25 cellular contexts compared by ENCODE assay signal in the genomic region with DNA sequence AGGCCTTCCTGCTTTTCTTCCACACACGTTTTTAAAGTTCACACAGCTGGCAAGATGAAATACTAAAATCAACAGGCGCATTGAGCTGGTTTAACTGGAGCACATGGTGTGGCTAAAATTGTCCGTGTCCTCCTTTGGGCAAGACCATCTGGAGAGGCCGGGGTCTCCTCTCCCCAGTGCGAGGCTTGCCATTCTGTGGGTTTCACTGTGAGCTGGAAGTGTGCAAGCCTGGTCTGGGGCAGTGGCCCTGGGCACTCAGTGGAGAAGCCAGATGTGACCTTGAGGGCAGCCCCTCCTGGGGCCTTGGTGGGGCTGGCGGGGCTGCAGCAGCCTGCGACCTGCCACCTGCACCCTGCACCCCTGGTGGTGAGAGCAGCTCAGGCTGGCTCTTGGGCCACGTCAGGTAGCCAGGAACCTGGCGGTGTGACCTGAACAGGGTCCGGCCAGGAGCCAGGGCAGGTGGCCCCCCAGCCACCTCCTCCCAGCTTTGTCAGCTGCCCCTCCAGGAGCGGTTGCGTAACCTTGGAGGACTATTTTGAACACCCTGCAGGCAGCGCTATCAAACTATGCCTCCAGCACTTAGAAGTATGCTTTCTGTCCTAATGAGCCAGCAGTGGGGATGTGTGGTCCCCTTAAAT. TPM values are rescaled to one million over a fixed set of nuclear protein-coding genes. Genes with fewer than 3 reads are reported as not detected.
DNase-seq lines count a peak whose midpoint lies in the region; ATAC-seq, FAIRE-seq and TF ChIP-seq lines count a peak whose summit lies in the region.
"Had no signal": no experiment of that assay in that cellular context is flagged by ENCODE, and none has a peak within 500 bp of the region (broad histone marks: within the 10 kb centered on the region; RNA-seq: fewer than 3 reads in every experiment).

No MANE protein-coding gene starts in this region.

- no peak overlapping the region for H3K27ac ChIP-seq in K562 (ENCODE audit: extremely low read depth, low read depth, low read length)
- H3K27ac ChIP-seq: left ventricle myocardium inferior had no signal

- intact Hi-C loops in K562 (cut with micrococcal nuclease), result no loop called here

- in situ Hi-C loops in K562 (cut with MboI), result no loop called here

- H3K36me3 ChIP-seq in K562 (ENCODE audit: control insufficient read depth, insufficient read depth, low read length), result no peaks in the 10 kb centered on the region

- no peak overlapping the region for H3K4me3 Mint-ChIP-seq in activated T-cell treated with anti-CD3 and anti-CD28 coated beads, Interleukin-2, amount 50 U/mL, for 24 hours
- H3K4me3 Mint-ChIP-seq in activated T-cell treated with anti-CD3 and anti-CD28 coated beads, Interleukin-2, amount 50 U/mL, for 4 hours, result no peak overlapping the region
- H3K4me3 Mint-ChIP-seq in neural crest cell, result no peak overlapping the region
- H3K4me3 Mint-ChIP-seq: activated CD8-positive, alpha-beta T cell treated with anti-CD3 and anti-CD28 coated beads, Interleukin-2, amount 10 ng/mL, durations not matched to agents 7 days and 5 days had no signal

- H2AFZ ChIP-seq in K562 (ENCODE audit: low read depth, low read length), result no peak overlapping the region

- H3K9me3 Mint-ChIP-seq in activated T-cell treated with anti-CD3 and anti-CD28 coated beads, Interleukin-2, amount 50 U/mL, for 24 hours, result no peaks in the 10 kb centered on the region
- H3K9me3 Mint-ChIP-seq in activated T-cell treated with anti-CD3 and anti-CD28 coated beads, Interleukin-2, amount 50 U/mL, for 4 hours, result no peaks in the 10 kb centered on the region
- H3K9me3 Mint-ChIP-seq in neural crest cell, result no peaks in the 10 kb centered on the region
- H3K9me3 Mint-ChIP-seq: activated T-helper 2 cell treated with anti-CD3 and anti-CD28 coated beads, Interferon-gamma antibody, Interleukin-2, Interleukin-4, amounts not matched to agents 10 μg/mL and 5 μg/mL and 100 μg/mL, durations not matched to agents 14 hours and 24 hours and 36 hours had no signal

- no peaks in the 10 kb centered on the region for H3K9me1 ChIP-seq in K562 (ENCODE audit: control insufficient read depth, insufficient read depth, low read length)

- no peak for TF ChIP-seq POLR2A in K562 (conservative IDR thresholded peaks at IDR 0.05)

- H3K4me3 ChIP-seq in K562, result no peak overlapping the region
- H3K4me3 ChIP-seq: left ventricle myocardium inferior had no signal

- CTCF ChIA-PET in K562 (lab: Yijun Ruan, JAX; ENCODE audit: low intra/inter-chr PET ratio), result no interaction called here

- WGBS in K562 (ENCODE audit: insufficient coverage, low coverage, missing lambda C conversion rate), result 16% methylated on average over 13 of the region's 13 CpGs

- no peak for TF ChIP-seq RAD21 in K562 (CRISPR knock-in tag; conservative IDR thresholded peaks at IDR 0.05 in 1 of 2, IDR thresholded peaks at IDR 0.05 in 1 of 2)

- FAIRE-seq in K562 (lab: Jason Lieb, UNC), result no peak

- no peak for TF ChIP-seq EP300 in K562 (IDR thresholded peaks at IDR 0.05; ENCODE audit: low read length)

- peaks cover 24 to 90% of the 10 kb centered on the region in 2 experiments for H3K27me3 ChIP-seq in K562 (ENCODE audit: control insufficient read depth in 2 of 2, insufficient read depth in 2 of 2, low read length in 2 of 2)

- POLR2A ChIA-PET in K562 (lab: Yijun Ruan, JAX), result interaction anchor here (0.5 to 1.7 kb wide), 5 partner anchors 11 to 1102 kb away, joined by 3 to 5 read pairs (median 3); partner anchors contain the start of gene NDUFV3

- H3K4me2 ChIP-seq in K562 (ENCODE audit: insufficient read depth, low read length), result no peak overlapping the region

- TF ChIP-seq CTCF in K562 (IDR thresholded peaks at IDR 0.05 in 2 of 3, conservative IDR thresholded peaks at IDR 0.05 in 1 of 3; ENCODE audit: insufficient read depth in 2 of 3, low read depth in 1 of 3, low read length in 3 of 3) (no peak), neural crest cell (conservative IDR thresholded peaks at IDR 0.05) (no peak)

- peaks cover 11 to 37% of the 10 kb centered on the region in 2 experiments; a peak in 4 of 5 replicates for H3K4me1 ChIP-seq in K562 (replicated peaks in 1 of 2; ENCODE audit: control insufficient read depth in 2 of 2, insufficient read depth in 2 of 2, low read length in 2 of 2)
- H3K4me1 ChIP-seq: left ventricle myocardium inferior had no signal

- ATAC-seq in activated T-cell treated with anti-CD3 and anti-CD28 coated beads, Interleukin-2, amount 50 U/mL, for 4 hours, result no peak
- ATAC-seq in K562 (no peak), HG02852 (IDR thresholded peaks at IDR 0.05; ENCODE audit: unreplicated experiment) (no peak)
- ATAC-seq: activated CD8-positive, alpha-beta T cell treated with anti-CD3 and anti-CD28 coated beads, Interleukin-2, amount 10 ng/mL, durations not matched to agents 7 days and 5 days; right cardiac atrium had no signal

- H3K4me1 Mint-ChIP-seq in activated T-cell treated with anti-CD3 and anti-CD28 coated beads, Interleukin-2, amount 50 U/mL, for 24 hours (ENCODE audit: low read depth), result no peaks in the 10 kb centered on the region
- H3K4me1 Mint-ChIP-seq in activated T-cell treated with anti-CD3 and anti-CD28 coated beads, Interleukin-2, amount 50 U/mL, for 4 hours (ENCODE audit: low read depth), result no peaks in the 10 kb centered on the region
- peaks cover 12% of the 10 kb centered on the region for H3K4me1 Mint-ChIP-seq in neural crest cell

- no peak overlapping the region; a peak in 1 of 4 replicates for H3K9ac ChIP-seq in K562 (ENCODE audit: insufficient read depth in 1 of 2, low read depth in 2 of 2, low read length in 2 of 2)

- H3K36me3 Mint-ChIP-seq in activated T-cell treated with anti-CD3 and anti-CD28 coated beads, Interleukin-2, amount 50 U/mL, for 24 hours (ENCODE audit: low read depth), result peaks cover 88% of the 10 kb centered on the region
- H3K36me3 Mint-ChIP-seq in activated T-cell treated with anti-CD3 and anti-CD28 coated beads, Interleukin-2, amount 50 U/mL, for 4 hours (ENCODE audit: insufficient read depth), result peaks cover 34% of the 10 kb centered on the region
- no peaks in the 10 kb centered on the region for H3K36me3 Mint-ChIP-seq in neural crest cell (ENCODE audit: low read depth)

- H3K27me3 Mint-ChIP-seq in activated T-cell treated with anti-CD3 and anti-CD28 coated beads, Interleukin-2, amount 50 U/mL, for 24 hours, result no peaks in the 10 kb centered on the region
- no peaks in the 10 kb centered on the region for H3K27me3 Mint-ChIP-seq in activated T-cell treated with anti-CD3 and anti-CD28 coated beads, Interleukin-2, amount 50 U/mL, for 4 hours (ENCODE audit: low read depth)
- H3K27me3 Mint-ChIP-seq in neural crest cell (ENCODE audit: low read depth), result no peaks in the 10 kb centered on the region

- no peaks in the 10 kb centered on the region for H3K79me2 ChIP-seq in K562 (ENCODE audit: control insufficient read depth, insufficient read depth, low read length)

- no TSS peak for BruUV-seq in K562 (replicated peaks; lab: Mats Ljungman, UMichigan)

- H4K20me1 ChIP-seq in K562 (replicated peaks; ENCODE audit: control insufficient read depth, insufficient read depth, low read length), result no peaks in the 10 kb centered on the region

- no peak overlapping the region for H3K27ac Mint-ChIP-seq in activated T-cell treated with anti-CD3 and anti-CD28 coated beads, Interleukin-2, amount 50 U/mL, for 24 hours
- H3K27ac Mint-ChIP-seq in neural crest cell (ENCODE audit: unreplicated experiment), result peak overlapping the region; percentile 57
- H3K27ac Mint-ChIP-seq: activated CD8-positive, alpha-beta T cell treated with anti-CD3 and anti-CD28 coated beads, Interleukin-2, amount 10 ng/mL, durations not matched to agents 7 days and 5 days; activated T-helper 2 cell treated with anti-CD3 and anti-CD28 coated beads, Interferon-gamma antibody, Interleukin-2, Interleukin-4, amounts not matched to agents 10 μg/mL and 5 μg/mL and 100 μg/mL, durations not matched to agents 14 hours and 24 hours and 36 hours had no signal

- DNase-seq in activated T-cell treated with anti-CD3 and anti-CD28 coated beads, Interleukin-2, amount 50 U/mL, for 24 hours, result peak; percentile 20
- DNase-seq in activated T-cell treated with anti-CD3 and anti-CD28 coated beads, Interleukin-2, amount 50 U/mL, for 4 hours, result no peak
- no peak for DNase-seq in K562 (ENCODE audit: extremely low read depth in 1 of 4, low spot score in 3 of 4)
- no peak for DNase-seq in neural crest cell (ENCODE audit: low read depth, low spot score)
- peak; percentile 10 for DNase-seq in ureter (ENCODE audit: low spot score)
- DNase-seq in COLO829 (ENCODE audit: low spot score), result no peak
- DNase-seq in stimulated activated CD4-positive, alpha-beta T cell treated with anti-CD3 and anti-CD28 coated beads, Interleukin-2, amount 100 ng/mL, for 24 hours, result no peak
- DNase-seq: activated CD8-positive, alpha-beta T cell treated with anti-CD3 and anti-CD28 coated beads, Interleukin-2, amount 10 ng/mL, durations not matched to agents 7 days and 5 days; anterior cingulate cortex; C1 segment of cervical spinal cord; cerebellar nuclear complex; effector memory CD4-positive, alpha-beta T cell; GOT3; left ventricle myocardium inferior; NCI-H1417; NCI-H2171; NCI-H748 treated with DMSO at 0.1 percent for 48 hours; nucleus accumbens; OCI-M1; right cardiac atrium; SIG-M5; stimulated activated naive CD4-positive, alpha-beta T cell treated with Interleukin-2 at 50 U/mL for 16 hours; T-helper 1 cell had no signal

- no peaks in the 10 kb centered on the region for H3K9me3 ChIP-seq in K562 (replicated peaks; ENCODE audit: control insufficient read depth, insufficient read depth, low read depth, low read length)
- H3K9me3 ChIP-seq: left ventricle myocardium inferior had no signal

RNA-seq across cellular contexts. Expression of gene SLC37A1, which starts 52.4 kb away (rescaled TPM):
- 10 to 100 TPM; 16.3 to 22.1 (median 20.2) TPM for total RNA-seq in activated T-cell treated with anti-CD3 and anti-CD28 coated beads, Interleukin-2, amount 50 U/mL, for 4 hours
- 4.6 and 9.1 TPM in 2 replicates for total RNA-seq in K562 (2011; cell fraction: chromatin; rRNA removed; ENCODE audit: low replicate concordance)
- 5.5 and 5.9 TPM in 2 replicates for total RNA-seq in K562 (2011; cell fraction: nucleolus; rRNA removed)
- total RNA-seq in K562 (2011; cell fraction: nucleoplasm; rRNA removed), result 5.6 and 6.5 TPM in 2 replicates
- total RNA-seq in K562 (2014; rRNA removed) (0.33 and 1.4 TPM in 2 replicates), K562 (2014; rRNA removed; fragmentation: Illumina TruSeq; extraction: Trizol) (0.10 and 0.15 TPM in 2 replicates), K562 (2015; rRNA removed; fragmentation: Illumina TruSeq; extraction: Trizol) (0.40 and 0.79 TPM in 2 replicates), K562 (2021) (0.40 and 0.60 TPM in 2 replicates), neural crest cell (9.1 and 9.9 TPM in 2 replicates), ureter (48.0 TPM)
- polyA plus RNA-seq in K562 (2011; rRNA removed) (3.4 and 4.5 TPM in 2 replicates), K562 (2014; fragmentation: Illumina TruSeq; extraction: Trizol) (0.45 and 0.65 TPM in 2 replicates), K562 (2014; fragmentation: Nextera tagmentation; extraction: Ambion mirVana) (under 1 TPM; 0.06 to 0.20 TPM), K562 (2014; rRNA removed) (0.09 and 0.24 TPM in 2 replicates)
- polyA plus RNA-seq in K562 (2011; cell fraction: cytosol; rRNA removed), result 2.8 and 3.2 TPM in 2 replicates
- 10.8 and 11.2 TPM in 2 replicates for polyA plus RNA-seq in K562 (2011; cell fraction: nucleus; rRNA removed)
- polyA plus RNA-seq in K562 (2012), result 0.43 and 1.8 TPM in 2 replicates
- 3.8 and 6.7 TPM in 2 replicates for polyA minus RNA-seq in K562 (2011; rRNA and poly(A)+ RNA removed)
- 2.5 and 2.6 TPM in 2 replicates for polyA minus RNA-seq in K562 (2011; cell fraction: cytosol; rRNA and poly(A)+ RNA removed)
- 8.3 and 11.8 TPM in 2 replicates for polyA minus RNA-seq in K562 (2011; cell fraction: nucleus; rRNA and poly(A)+ RNA removed)

Comparison
In these comparisons a context has a peak if more than half of its experiments do, and no peak if none do; other contexts are left out.
1. DNase-seq: peak in activated T-cell treated with anti-CD3 and anti-CD28 coated beads, Interleukin-2, amount 50 U/mL, for 24 hours (single experiment) and ureter (single experiment); none in activated T-cell treated with anti-CD3 and anti-CD28 coated beads, Interleukin-2, amount 50 U/mL, for 4 hours (single experiment), K562 (0 of 4), neural crest cell (single experiment), COLO829 (single experiment) and stimulated activated CD4-positive, alpha-beta T cell treated with anti-CD3 and anti-CD28 coated beads, Interleukin-2, amount 100 ng/mL, for 24 hours (0 of 2).